Comparison of ENCODE assay signal across 17 cellular contexts in genomic region chr10:44416021-44416758, GRCh38. TPM values are rescaled to one million over a fixed set of nuclear protein-coding genes. Genes with fewer than 3 reads are reported as not detected.
A peak's percentile ranks its signal among the peaks of the same experiment; 100 is the strongest.
DNase-seq lines count a peak whose midpoint lies in the region; ATAC-seq and TF ChIP-seq lines count a peak whose summit lies in the region.
"Had no signal": no experiment of that assay in that cellular context is flagged by ENCODE, and none has a peak within 500 bp of the region (broad histone marks: within the 10 kb centered on the region; RNA-seq: fewer than 3 reads in every experiment).

No MANE protein-coding gene starts in this region.

- no peak overlapping the region for H3K4me2 ChIP-seq in mesenchymal stem cell (ENCODE audit: low read length, poor library complexity, severe bottlenecking)

- peaks cover 13 to 29% of the 10 kb centered on the region in 2 experiments for H3K27me3 ChIP-seq in mesenchymal stem cell (ENCODE audit: control insufficient read depth in 1 of 2, insufficient read depth in 1 of 2, low read length in 2 of 2)
- H3K27me3 ChIP-seq in BE2C = no peaks in the 10 kb centered on the region
- H3K27me3 ChIP-seq: body of pancreas had no signal

- H3K14ac ChIP-seq in mesenchymal stem cell (ENCODE audit: low read length in 2 of 2) = no peak overlapping the region

- no peak overlapping the region for H4K8ac ChIP-seq in mesenchymal stem cell (ENCODE audit: low read length)

- H3K4me1 ChIP-seq in mesenchymal stem cell (ENCODE audit: control insufficient read depth, insufficient read depth, low read depth, low read length) = no peaks in the 10 kb centered on the region
- H3K4me1 ChIP-seq in BE2C = no peaks in the 10 kb centered on the region

- H2BK12ac ChIP-seq in mesenchymal stem cell (ENCODE audit: low read length in 2 of 2) = no peak overlapping the region

- H3K36me3 ChIP-seq in mesenchymal stem cell (ENCODE audit: control insufficient read depth in 1 of 2, insufficient read depth in 2 of 2, low read depth in 1 of 2, low read length in 2 of 2) (no peaks in the 10 kb centered on the region), BE2C (no peaks in the 10 kb centered on the region)

- 78% methylated on average over 6 of the region's 7 CpGs for WGBS in mesenchymal stem cell

- H3K4me3 ChIP-seq in fibroblast of mammary gland (ENCODE audit: control insufficient read depth, low read depth, low read length) = no peak overlapping the region
- peak overlapping the region in 1 of 2 experiments; percentile 25 for H3K4me3 ChIP-seq in mesenchymal stem cell (ENCODE audit: insufficient read depth in 1 of 2, low read depth in 1 of 2, low read length in 2 of 2)
- H3K4me3 ChIP-seq in BE2C (ENCODE audit: low read depth, low read length) = no peak overlapping the region
- H3K4me3 ChIP-seq: body of pancreas had no signal

- H2AK5ac ChIP-seq in mesenchymal stem cell (ENCODE audit: low read length, severe bottlenecking) = no peak overlapping the region

- no peak overlapping the region for H3K4ac ChIP-seq in mesenchymal stem cell (ENCODE audit: low read depth in 1 of 2, low read length in 2 of 2)

- H2BK120ac ChIP-seq in mesenchymal stem cell (ENCODE audit: low read depth, low read length) = no peak overlapping the region

- TF ChIP-seq CTCF in fibroblast of mammary gland (conservative IDR thresholded peaks at IDR 0.05; ENCODE audit: control insufficient read depth, insufficient read depth, low read depth, low read length) (no peak), BE2C (IDR thresholded peaks at IDR 0.05; ENCODE audit: low read depth, low read length) (no peak)

- no peak overlapping the region for H2BK15ac ChIP-seq in mesenchymal stem cell (ENCODE audit: low read depth, poor library complexity, severe bottlenecking)

- no peaks in the 10 kb centered on the region for H3K79me1 ChIP-seq in mesenchymal stem cell (replicated peaks; ENCODE audit: low read length, poor library complexity, severe bottlenecking)

- intact Hi-C loops in left colon (cut with DNase I, micrococcal nuclease) = no loop called here

- H3K23ac ChIP-seq in mesenchymal stem cell (ENCODE audit: low read length in 2 of 2) = no peak overlapping the region

- H2AFZ ChIP-seq in mesenchymal stem cell (ENCODE audit: low read depth, low read length) = no peak overlapping the region

- peak; percentile 21 for DNase-seq in AG08395 (ENCODE audit: low spot score)
- peak; percentile 57 for DNase-seq in MV-4-11 (lab: John Stamatoyannopoulos, UW)
- peak; percentile 19 for DNase-seq in fibroblast of mammary gland (ENCODE audit: low read depth)
- DNase-seq in mesenchymal stem cell = no peak
- no peak for DNase-seq in activated T-cell treated with anti-CD3 and anti-CD28 coated beads, Interleukin-2, amount 50 U/mL, for 48 hours
- no peak for DNase-seq in iPS-NIHi7 (ENCODE audit: extremely low spot score)
- no peak for DNase-seq in left colon
- no peak for DNase-seq in BE2C
- DNase-seq: activated CD8-positive, alpha-beta memory T cell treated with anti-CD3 and anti-CD28 coated beads for 24 hours; body of pancreas; endodermal cell; GF-D8; glutamatergic neuron; naive thymus-derived CD8-positive, alpha-beta T cell; NCI-H1105; stimulated activated CD4-positive, alpha-beta T cell treated with anti-CD3 and anti-CD28 coated beads, Interleukin-4, amount 100 ng/mL, for 24 hours had no signal

- H3K27ac ChIP-seq in mesenchymal stem cell (ENCODE audit: low read length, poor library complexity, severe bottlenecking) = no peak overlapping the region

- no peak overlapping the region for H3K18ac ChIP-seq in mesenchymal stem cell (ENCODE audit: low read depth in 1 of 2, low read length in 2 of 2)

- H3K9me3 ChIP-seq in mesenchymal stem cell (ENCODE audit: control insufficient read depth, low read length) (peaks cover 13% of the 10 kb centered on the region), BE2C (no peaks in the 10 kb centered on the region)
- H3K9me3 ChIP-seq: body of pancreas had no signal

- H3K9ac ChIP-seq in mesenchymal stem cell (ENCODE audit: low read length) = peak overlapping the region; percentile 58

- no peak overlapping the region for H2BK5ac ChIP-seq in mesenchymal stem cell (ENCODE audit: low read depth, low read length, poor library complexity, severe bottlenecking)

- no peak overlapping the region for H4K91ac ChIP-seq in mesenchymal stem cell (ENCODE audit: low read length)

- no peak for ATAC-seq in left colon
- ATAC-seq: body of pancreas; naive thymus-derived CD8-positive, alpha-beta T cell had no signal

RNA-seq across cellular contexts. Expression of gene CXCL12, which starts 31.3 kb away (rescaled TPM):
- 734 TPM for polyA plus RNA-seq in mesenchymal stem cell (2013, experiment 1 of 2)
- 748 TPM for polyA plus RNA-seq in mesenchymal stem cell (2013, experiment 2 of 2)
- total RNA-seq in left colon = 10 to 100 TPM; 15.5 to 61.3 TPM
- 1.1 TPM for polyA plus RNA-seq in BE2C (2012; ENCODE audit: insufficient read depth, insufficient read length, low read depth)
- total RNA-seq: naive thymus-derived CD8-positive, alpha-beta T cell; NCI-H460 had no signal
- polyA plus RNA-seq: naive thymus-derived CD8-positive, alpha-beta T cell had no signal

Comparison
In these comparisons a context has a peak if more than half of its experiments do, and no peak if none do; other contexts are left out.
1. DNase-seq: peak in AG08395 (single experiment), MV-4-11 (single experiment) and fibroblast of mammary gland (single experiment); none in mesenchymal stem cell (single experiment), activated T-cell treated with anti-CD3 and anti-CD28 coated beads, Interleukin-2, amount 50 U/mL, for 48 hours (0 of 2), iPS-NIHi7 (single experiment), left colon (0 of 2) and BE2C (single experiment).